ENCODE assay signal across 9 cellular contexts in genomic region chr4:107037188-107037587, GRCh38. TPM values are rescaled to one million over a fixed set of nuclear protein-coding genes. Genes with fewer than 3 reads are reported as not detected.
DNase-seq lines count a peak whose midpoint lies in the region; ATAC-seq, FAIRE-seq and TF ChIP-seq lines count a peak whose summit lies in the region.
"Had no signal": no experiment of that assay in that cellular context is flagged by ENCODE, and none has a peak within 500 bp of the region (broad histone marks: within the 10 kb centered on the region; RNA-seq: fewer than 3 reads in every experiment).

No MANE protein-coding gene starts in this region.

- H3K9ac ChIP-seq in keratinocyte (ENCODE audit: control insufficient read depth, extremely low read depth, insufficient read depth, low read length): no peak overlapping the region

- H4K20me1 ChIP-seq in keratinocyte (ENCODE audit: control insufficient read depth, extremely low read depth, insufficient read depth, low read length): no peaks in the 10 kb centered on the region

- H2AFZ ChIP-seq in keratinocyte (ENCODE audit: control insufficient read depth, low read length): no peak overlapping the region

- no peaks in the 10 kb centered on the region for H3K9me3 ChIP-seq in CD8-positive, alpha-beta T cell (ENCODE audit: low read length)
- H3K9me3 ChIP-seq in keratinocyte (ENCODE audit: control insufficient read depth, low read depth, low read length): no peaks in the 10 kb centered on the region

- H3K4me2 ChIP-seq in keratinocyte (ENCODE audit: control insufficient read depth, extremely low read depth, insufficient read depth, low read depth, low read length): no peak overlapping the region

- H3K4me1 ChIP-seq in CD8-positive, alpha-beta T cell (ENCODE audit: insufficient read depth, low read length): peaks cover 9% of the 10 kb centered on the region
- H3K4me1 ChIP-seq in keratinocyte (ENCODE audit: control insufficient read depth, extremely low read depth, insufficient read depth, low read length): peaks cover 5% of the 10 kb centered on the region

- H3K4me3 Mint-ChIP-seq in CD8-positive, alpha-beta T cell: peak overlapping the region; percentile 74
- H3K4me3 Mint-ChIP-seq in HFFc6: peak overlapping the region; percentile 95

- peaks cover 49% of the 10 kb centered on the region for H3K27me3 Mint-ChIP-seq in CD8-positive, alpha-beta T cell (ENCODE audit: low read depth)
- H3K27me3 Mint-ChIP-seq in HFFc6 (ENCODE audit: insufficient read depth): peaks cover 51% of the 10 kb centered on the region

- no peak for DNase-seq in CD8-positive, alpha-beta T cell
- peak; percentile 12 for DNase-seq in HFFc6
- no peak for DNase-seq in astrocyte of the cerebellum (ENCODE audit: low read depth)
- DNase-seq in keratinocyte (ENCODE audit: low read depth, low spot score): no peak
- peak in 38 of 49 donors; percentile 0 to 64 (median 20) for DNase-seq in substantia nigra (lab: John Stamatoyannopoulos, UW)
- no peak for DNase-seq in stimulated activated CD4-positive, alpha-beta T cell treated with anti-CD3 and anti-CD28 coated beads, Interleukin-4, amount 100 ng/mL, for 4 hours
- no peak for DNase-seq in DMS114 treated with DMSO at 0.1 percent for 48 hours (lab: John Stamatoyannopoulos, UW; ENCODE audit: unreplicated experiment)

- intact Hi-C loops in CD8-positive, alpha-beta T cell (cut with DNase I, micrococcal nuclease): loop anchor here in 1 of 2 experiments (2.0 kb wide), 1 partner anchor 146 kb away; no protein-coding TSS in a partner anchor

- H3K4me3 ChIP-seq in CD8-positive, alpha-beta T cell (ENCODE audit: low read depth, low read length): no peak overlapping the region
- H3K4me3 ChIP-seq in astrocyte of the cerebellum (ENCODE audit: low read depth, low read length) (peak overlapping the region; percentile 56), keratinocyte (ENCODE audit: control insufficient read depth in 2 of 3, extremely low read depth in 1 of 3, insufficient read depth in 2 of 3, low read depth in 1 of 3, low read length in 3 of 3) (no peak overlapping the region)

- no peak overlapping the region for H3K27ac Mint-ChIP-seq in CD8-positive, alpha-beta T cell
- no peak overlapping the region for H3K27ac Mint-ChIP-seq in HFFc6

- no peaks in the 10 kb centered on the region for H3K36me3 ChIP-seq in CD8-positive, alpha-beta T cell (ENCODE audit: insufficient read depth, low read length)
- H3K36me3 ChIP-seq in keratinocyte (ENCODE audit: control insufficient read depth in 2 of 2, extremely low read depth in 1 of 2, insufficient read depth in 2 of 2, low read length in 2 of 2): no peaks in the 10 kb centered on the region

- H3K4me1 Mint-ChIP-seq in CD8-positive, alpha-beta T cell (ENCODE audit: low read depth): peaks cover 15% of the 10 kb centered on the region
- peaks cover 39% of the 10 kb centered on the region for H3K4me1 Mint-ChIP-seq in HFFc6 (ENCODE audit: low read depth)

- ATAC-seq in CD8-positive, alpha-beta T cell: no peak
- no peak for ATAC-seq in HG02870 (IDR thresholded peaks at IDR 0.05; ENCODE audit: unreplicated experiment)
- ATAC-seq: left colon had no signal

- TF ChIP-seq CTCF in CD8-positive, alpha-beta T cell (IDR thresholded peaks at IDR 0.05): no peak
- TF ChIP-seq CTCF in HFFc6 (IDR thresholded peaks at IDR 0.05) (peak; percentile 73), astrocyte of the cerebellum (IDR thresholded peaks at IDR 0.05; ENCODE audit: low read depth, low read length, missing control alignments) (peak; percentile 81), keratinocyte (optimal IDR thresholded peaks at IDR 0.05 in 1 of 3, IDR thresholded peaks at IDR 0.05 in 1 of 3, conservative IDR thresholded peaks at IDR 0.05 in 1 of 3; ENCODE audit: extremely low read depth in 1 of 3, insufficient read depth in 2 of 3, low read length in 3 of 3) (peak in 2 of 3 experiments; percentile 41 to 46)

- POLR2A ChIA-PET in CD8-positive, alpha-beta T cell (lab: Charles Lee): no interaction called here

- H3K36me3 Mint-ChIP-seq in CD8-positive, alpha-beta T cell: no peaks in the 10 kb centered on the region
- H3K36me3 Mint-ChIP-seq in HFFc6 (ENCODE audit: low read depth): no peaks in the 10 kb centered on the region

- H3K9me3 Mint-ChIP-seq in CD8-positive, alpha-beta T cell: no peaks in the 10 kb centered on the region
- no peaks in the 10 kb centered on the region; the same call in 1 of the 2 replicates for H3K9me3 Mint-ChIP-seq in HFFc6

- CTCF ChIA-PET in CD8-positive, alpha-beta T cell (lab: Charles Lee): no interaction called here

- in situ Hi-C loops in astrocyte of the cerebellum (cut with HindIII; ENCODE audit: low sequenced_read_pairs): no loop called here

- no peaks in the 10 kb centered on the region for H3K9me1 ChIP-seq in keratinocyte (ENCODE audit: control insufficient read depth, extremely low read depth, insufficient read depth, low read length)

- no peaks in the 10 kb centered on the region for H3K79me2 ChIP-seq in keratinocyte (ENCODE audit: control insufficient read depth, insufficient read depth, low read length)

- dilution Hi-C loops in keratinocyte (cut with MboI; ENCODE audit: extremely low pct_ligation_motif_present, low sequenced_read_pairs): no loop called here

- peaks cover 18% of the 10 kb centered on the region for H3K27me3 ChIP-seq in CD8-positive, alpha-beta T cell (ENCODE audit: insufficient read depth, low read length)
- peaks cover 46% of the 10 kb centered on the region for H3K27me3 ChIP-seq in keratinocyte (ENCODE audit: control insufficient read depth, extremely low read depth, insufficient read depth, low read length)

- FAIRE-seq in keratinocyte (lab: Jason Lieb, UNC): no peak

- H3K27ac ChIP-seq in CD8-positive, alpha-beta T cell (ENCODE audit: low read depth, low read length): no peak overlapping the region
- no peak overlapping the region for H3K27ac ChIP-seq in keratinocyte (ENCODE audit: control insufficient read depth, insufficient read depth, low read length)
- no peak overlapping the region for H3K27ac ChIP-seq in substantia nigra (ENCODE audit: low read depth, low read length, poor library complexity, severe bottlenecking)

RNA-seq across cellular contexts. Expression of gene DKK2, which starts 1.1 kb away (rescaled TPM):
- not detected for total RNA-seq in CD8-positive, alpha-beta T cell
- under 1 TPM; 0.15 to 0.50 (median 0.20) TPM for total RNA-seq in HFFc6 (2021; fragmentation: NEBNext Ultra II Directional; extraction: Animal tissue kit (Norgen Biotek cat#: 25700))
- 0.08 TPM in 1 of 3 replicates, not detected in the others for polyA plus RNA-seq in keratinocyte
- polyA plus RNA-seq in keratinocyte (2011; ENCODE audit: low read depth): not detected
- 0.04 and 0.05 TPM in 2 replicates for polyA plus RNA-seq in keratinocyte (2011; cell fraction: cytosol; rRNA removed)
- not detected in 2 replicates for polyA plus RNA-seq in keratinocyte (2011; cell fraction: nucleus; rRNA removed)
- polyA plus RNA-seq in keratinocyte (2012; ENCODE audit: low replicate concordance): not detected in 2 replicates
- 2.3 TPM in 1 of 3 replicates, not detected in the others for polyA minus RNA-seq in keratinocyte
- polyA minus RNA-seq in keratinocyte (2011; cell fraction: cytosol; rRNA and poly(A)+ RNA removed): not detected
- not detected in 2 replicates for polyA minus RNA-seq in keratinocyte (2011; cell fraction: nucleus; rRNA and poly(A)+ RNA removed)

Comparison
In these comparisons a context has a peak if more than half of its experiments do, and no peak if none do; other contexts are left out.
1. DNase-seq: peak in HFFc6 (single experiment) and substantia nigra (38 of 49); none in CD8-positive, alpha-beta T cell (0 of 7), astrocyte of the cerebellum (single experiment), keratinocyte (single experiment), stimulated activated CD4-positive, alpha-beta T cell treated with anti-CD3 and anti-CD28 coated beads, Interleukin-4, amount 100 ng/mL, for 4 hours (0 of 2) and DMS114 treated with DMSO at 0.1 percent for 48 hours (single experiment).